In the genomic region with DNA sequence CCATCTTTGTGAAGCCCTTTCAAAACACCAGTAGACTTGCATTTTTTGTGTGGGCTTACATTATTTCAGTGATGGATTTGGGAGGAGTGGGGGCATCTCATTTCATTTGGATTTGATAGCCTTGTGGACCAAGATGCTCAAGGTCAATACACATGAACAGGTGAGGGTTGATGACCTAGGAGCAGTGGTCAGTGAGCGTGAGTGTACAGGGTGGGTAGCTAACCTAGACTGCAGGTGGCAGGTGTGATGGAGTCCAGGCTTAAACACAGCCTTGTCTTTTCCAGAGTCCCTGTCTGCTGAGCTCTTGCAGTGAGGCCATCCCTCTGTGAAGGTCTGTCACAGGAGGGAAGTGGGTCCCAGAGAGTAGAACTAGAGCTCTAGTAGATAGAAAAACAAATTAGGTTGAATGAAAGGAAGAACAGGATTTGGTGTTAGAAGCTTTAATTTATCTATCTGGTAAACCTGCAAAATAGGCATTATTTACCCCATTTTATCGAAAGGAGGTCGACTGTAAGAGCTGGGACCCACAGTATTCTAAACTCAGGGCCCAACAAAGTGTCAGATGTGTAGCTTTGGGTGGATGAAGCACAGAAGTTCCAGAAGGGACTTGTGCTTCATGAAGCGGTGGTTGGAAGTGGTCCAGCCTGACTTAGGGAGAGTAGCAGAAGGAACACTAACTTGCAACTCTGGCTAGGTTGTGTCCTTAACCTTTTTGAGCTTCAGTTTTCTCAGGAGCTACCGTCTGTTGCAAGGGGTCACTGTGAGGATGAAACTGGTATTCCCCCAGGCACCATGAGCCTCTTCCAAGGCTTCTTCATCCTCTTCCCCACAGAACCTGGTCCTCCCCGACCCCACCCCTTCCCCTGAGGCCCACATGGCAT, we compare ENCODE assay signal across 14 cellular contexts. TPM values are rescaled to one million over a fixed set of nuclear protein-coding genes. Genes with fewer than 3 reads are reported as not detected.
DNase-seq lines count a peak whose midpoint lies in the region; ATAC-seq and TF ChIP-seq lines count a peak whose summit lies in the region.
"Had no signal": no experiment of that assay in that cellular context is flagged by ENCODE, and none has a peak within 500 bp of the region (broad histone marks: within the 10 kb centered on the region; RNA-seq: fewer than 3 reads in every experiment).

No MANE protein-coding gene starts in this region.

- POLR2A ChIA-PET in CD8-positive, alpha-beta T cell (lab: Charles Lee): interaction anchor here (1.3 to 5.4 kb wide), 5 partner anchors 16 to 296 kb away, joined by 5 to 63 read pairs (median 6); a partner anchor contains a TSS
- POLR2A ChIA-PET in activated CD4-positive, alpha-beta memory T cell treated with anti-CD3 and anti-CD28 coated beads, Interleukin-2, amount 10 ng/mL, durations not matched to agents 7 days and 5 days (lab: Charles Lee): interaction anchor here (0.8 to 4.4 kb wide), 9 partner anchors 13 to 296 kb away, joined by 3 to 45 read pairs (median 3); a partner anchor contains a TSS

- H3K9me3 Mint-ChIP-seq in CD8-positive, alpha-beta T cell: no peaks in the 10 kb centered on the region
- H3K9me3 Mint-ChIP-seq in activated CD4-positive, alpha-beta memory T cell treated with anti-CD3 and anti-CD28 coated beads, Interleukin-2, amount 10 ng/mL, durations not matched to agents 7 days and 5 days: no peaks in the 10 kb centered on the region
- H3K9me3 Mint-ChIP-seq in immature natural killer cell: no peaks in the 10 kb centered on the region
- H3K9me3 Mint-ChIP-seq: neural progenitor cell had no signal

- no peak for TF ChIP-seq CTCF in CD8-positive, alpha-beta T cell (IDR thresholded peaks at IDR 0.05)

- H3K27ac ChIP-seq in BLaER1 treated with 17β-estradiol and CSF1 and Interleukin-3, amounts not matched to agents 10 nM and 100 nM: no peak overlapping the region; a peak in 1 of 22 replicates
- no peak overlapping the region for H3K27ac ChIP-seq in CD8-positive, alpha-beta T cell (ENCODE audit: low read depth, low read length)
- H3K27ac ChIP-seq in SJCRH30: no peak overlapping the region
- H3K27ac ChIP-seq: HL-60, left lung, neural progenitor cell had no signal

- peaks cover 20 to 39% (median 33%) of the 10 kb centered on the region in 10 experiments for H3K4me1 ChIP-seq in BLaER1 treated with 17β-estradiol and CSF1 and Interleukin-3, amounts not matched to agents 10 nM and 100 nM
- H3K4me1 ChIP-seq in CD8-positive, alpha-beta T cell (ENCODE audit: insufficient read depth, low read length): peaks cover 5% of the 10 kb centered on the region
- peaks cover 7% of the 10 kb centered on the region; the same call in 1 of the 2 replicates for H3K4me1 ChIP-seq in SJCRH30
- H3K4me1 ChIP-seq: neural progenitor cell had no signal

- peaks cover 42 to 67% (median 57%) of the 10 kb centered on the region in 11 experiments for H3K36me3 ChIP-seq in BLaER1 treated with 17β-estradiol and CSF1 and Interleukin-3, amounts not matched to agents 10 nM and 100 nM
- peaks cover 34% of the 10 kb centered on the region for H3K36me3 ChIP-seq in CD8-positive, alpha-beta T cell (ENCODE audit: insufficient read depth, low read length)
- peaks cover 25% of the 10 kb centered on the region for H3K36me3 ChIP-seq in SJCRH30

- no peak overlapping the region; a peak in 1 of 22 replicates for H3K9ac ChIP-seq in BLaER1 treated with 17β-estradiol and CSF1 and Interleukin-3, amounts not matched to agents 10 nM and 100 nM
- H3K9ac ChIP-seq: neural progenitor cell had no signal

- H3K27ac Mint-ChIP-seq in CD8-positive, alpha-beta T cell: peak overlapping the region; percentile 55
- peak overlapping the region; percentile 21 for H3K27ac Mint-ChIP-seq in activated CD4-positive, alpha-beta memory T cell treated with anti-CD3 and anti-CD28 coated beads, Interleukin-2, amount 10 ng/mL, durations not matched to agents 7 days and 5 days
- peak overlapping the region; percentile 46 to 83 (median 68) for H3K27ac Mint-ChIP-seq in immature natural killer cell
- H3K27ac Mint-ChIP-seq: neural progenitor cell had no signal

- peak overlapping the region in 7 of 11 experiments; percentile 9 to 53 (median 50); a peak in 9 of 22 replicates for H3K4me2 ChIP-seq in BLaER1 treated with 17β-estradiol and CSF1 and Interleukin-3, amounts not matched to agents 10 nM and 100 nM
- H3K4me2 ChIP-seq: neural progenitor cell had no signal

- CTCF ChIA-PET in CD8-positive, alpha-beta T cell (lab: Charles Lee): interaction anchor here (0.6 to 19.2 kb wide), 35 partner anchors 8 to 1032 kb away, joined by 3 to 725 read pairs (median 6); a partner anchor contains a TSS
- CTCF ChIA-PET in activated CD4-positive, alpha-beta memory T cell treated with anti-CD3 and anti-CD28 coated beads, Interleukin-2, amount 10 ng/mL, durations not matched to agents 7 days and 5 days (lab: Charles Lee): interaction anchor here (0.7 to 7.2 kb wide), 23 partner anchors 12 to 385 kb away, joined by 3 to 285 read pairs (median 9); a partner anchor contains a TSS

- peaks cover 7% of the 10 kb centered on the region for H3K4me1 Mint-ChIP-seq in CD8-positive, alpha-beta T cell (ENCODE audit: low read depth)
- peaks cover 3% of the 10 kb centered on the region for H3K4me1 Mint-ChIP-seq in activated CD4-positive, alpha-beta memory T cell treated with anti-CD3 and anti-CD28 coated beads, Interleukin-2, amount 10 ng/mL, durations not matched to agents 7 days and 5 days
- peaks cover 6 to 13% of the 10 kb centered on the region in 2 donors for H3K4me1 Mint-ChIP-seq in immature natural killer cell
- H3K4me1 Mint-ChIP-seq: neural progenitor cell had no signal

- intact Hi-C loops in CD8-positive, alpha-beta T cell (cut with DNase I, micrococcal nuclease): loop anchor here (1.0 to 5.0 kb wide), 5 partner anchors 24 to 298 kb away; a partner anchor contains a TSS

- H3K27me3 Mint-ChIP-seq in CD8-positive, alpha-beta T cell (ENCODE audit: low read depth): no peaks in the 10 kb centered on the region
- H3K27me3 Mint-ChIP-seq in activated CD4-positive, alpha-beta memory T cell treated with anti-CD3 and anti-CD28 coated beads, Interleukin-2, amount 10 ng/mL, durations not matched to agents 7 days and 5 days: no peaks in the 10 kb centered on the region
- H3K27me3 Mint-ChIP-seq in immature natural killer cell (ENCODE audit: low read depth in 3 of 3): peaks cover 0 to 2% (median 1%) of the 10 kb centered on the region in 3 donors

- no peaks in the 10 kb centered on the region for H3K9me3 ChIP-seq in BLaER1 treated with 17β-estradiol and CSF1 and Interleukin-3, amounts not matched to agents 10 nM and 100 nM (replicated peaks in 1 of 11)
- no peaks in the 10 kb centered on the region for H3K9me3 ChIP-seq in CD8-positive, alpha-beta T cell (ENCODE audit: low read length)
- no peaks in the 10 kb centered on the region for H3K9me3 ChIP-seq in SJCRH30 (replicated peaks)
- H3K9me3 ChIP-seq: left lung had no signal

- ATAC-seq in CD8-positive, alpha-beta T cell: no peak
- ATAC-seq in HG03175 (IDR thresholded peaks at IDR 0.05; ENCODE audit: unreplicated experiment): no peak
- no peak for ATAC-seq in GM18909 (IDR thresholded peaks at IDR 0.05; ENCODE audit: poor library complexity, unreplicated experiment)

- no peak for DNase-seq in CD8-positive, alpha-beta T cell
- DNase-seq in activated CD4-positive, alpha-beta memory T cell treated with anti-CD3 and anti-CD28 coated beads, Interleukin-2, amount 10 ng/mL, durations not matched to agents 7 days and 5 days: no peak
- no peak for DNase-seq in immature natural killer cell
- DNase-seq in T1000 (lab: John Stamatoyannopoulos, UW): no peak
- no peak for DNase-seq in SJCRH30
- DNase-seq: HCEC 1CT had no signal

- H3K36me3 Mint-ChIP-seq in CD8-positive, alpha-beta T cell: peaks cover 53% of the 10 kb centered on the region
- peaks cover 40% of the 10 kb centered on the region for H3K36me3 Mint-ChIP-seq in activated CD4-positive, alpha-beta memory T cell treated with anti-CD3 and anti-CD28 coated beads, Interleukin-2, amount 10 ng/mL, durations not matched to agents 7 days and 5 days (ENCODE audit: low read depth)
- peaks cover 0 to 20% (median 7%) of the 10 kb centered on the region in 3 donors for H3K36me3 Mint-ChIP-seq in immature natural killer cell

- peaks cover 0 to 82% (median 38%) of the 10 kb centered on the region in 11 experiments; a peak in 19 of 22 replicates for H4K20me1 ChIP-seq in BLaER1 treated with 17β-estradiol and CSF1 and Interleukin-3, amounts not matched to agents 10 nM and 100 nM

- no peak overlapping the region for H3K4me3 ChIP-seq in BLaER1 treated with 17β-estradiol and CSF1 and Interleukin-3, amounts not matched to agents 10 nM and 100 nM
- H3K4me3 ChIP-seq in CD8-positive, alpha-beta T cell (ENCODE audit: low read depth, low read length): no peak overlapping the region
- no peak overlapping the region for H3K4me3 ChIP-seq in SJCRH30
- H3K4me3 ChIP-seq: left lung, neural progenitor cell, skin epidermis had no signal

- H3K4me3 Mint-ChIP-seq in CD8-positive, alpha-beta T cell: no peak overlapping the region
- no peak overlapping the region for H3K4me3 Mint-ChIP-seq in activated CD4-positive, alpha-beta memory T cell treated with anti-CD3 and anti-CD28 coated beads, Interleukin-2, amount 10 ng/mL, durations not matched to agents 7 days and 5 days
- no peak overlapping the region for H3K4me3 Mint-ChIP-seq in immature natural killer cell
- H3K4me3 Mint-ChIP-seq: neural progenitor cell had no signal

- H3K27me3 ChIP-seq in BLaER1 treated with 17β-estradiol and CSF1 and Interleukin-3, amounts not matched to agents 10 nM and 100 nM: no peaks in the 10 kb centered on the region
- H3K27me3 ChIP-seq in CD8-positive, alpha-beta T cell (ENCODE audit: insufficient read depth, low read length): no peaks in the 10 kb centered on the region
- H3K27me3 ChIP-seq in SJCRH30: no peaks in the 10 kb centered on the region
- H3K27me3 ChIP-seq: left lung, neural progenitor cell had no signal

RNA-seq across cellular contexts. Expression of a gene that starts 18.2 kb away (rescaled TPM):
- 10 to 100 TPM in 1 of 2 experiments, 1 to 10 TPM in 1; 8.9 to 10.8 TPM for total RNA-seq in CD8-positive, alpha-beta T cell
- total RNA-seq in activated CD4-positive, alpha-beta memory T cell treated with anti-CD3 and anti-CD28 coated beads, Interleukin-2, amount 10 ng/mL, durations not matched to agents 7 days and 5 days: 1 to 10 TPM; 3.6 to 3.8 TPM
- 1 to 10 TPM in 1 of 3 donors, under 1 TPM in 1, not detected in 1; 0.34 to 1.3 TPM for polyA plus RNA-seq in immature natural killer cell
- total RNA-seq in SJCRH30 (2014; rRNA removed; shearing (Covaris generic)): 1.8 TPM in 2 replicates

RNA-seq across cellular contexts. Expression of a gene that starts 23.1 kb away (rescaled TPM):
- 100 to 1,000 TPM; 142 to 156 TPM for total RNA-seq in CD8-positive, alpha-beta T cell
- total RNA-seq in activated CD4-positive, alpha-beta memory T cell treated with anti-CD3 and anti-CD28 coated beads, Interleukin-2, amount 10 ng/mL, durations not matched to agents 7 days and 5 days: 100 to 1,000 TPM; 106 to 108 TPM
- 10 to 100 TPM in 1 of 3 donors, 1 to 10 TPM in 2; 7.7 to 13.1 (median 9.0) TPM for polyA plus RNA-seq in immature natural killer cell
- 41.6 and 49.8 TPM in 2 replicates for total RNA-seq in SJCRH30 (2014; rRNA removed; shearing (Covaris generic))

RNA-seq across cellular contexts. Expression of a gene that starts 28.9 kb away (rescaled TPM):
- total RNA-seq in CD8-positive, alpha-beta T cell: under 1 TPM; 0.31 to 0.43 TPM
- not detected for total RNA-seq in activated CD4-positive, alpha-beta memory T cell treated with anti-CD3 and anti-CD28 coated beads, Interleukin-2, amount 10 ng/mL, durations not matched to agents 7 days and 5 days
- polyA plus RNA-seq in immature natural killer cell: 1 to 10 TPM in 1 of 3 donors, not detected in 2; 1.7 TPM
- total RNA-seq in SJCRH30 (2014; rRNA removed; shearing (Covaris generic)): not detected in 2 replicates
- total RNA-seq: epithelial cell of proximal tubule had no signal

RNA-seq across cellular contexts. Expression of a gene that starts 50.5 kb away (rescaled TPM):
- under 1 TPM in 1 of 2 experiments, not detected in 1; 0.44 TPM for total RNA-seq in CD8-positive, alpha-beta T cell
- under 1 TPM; 0.23 to 0.38 TPM for total RNA-seq in activated CD4-positive, alpha-beta memory T cell treated with anti-CD3 and anti-CD28 coated beads, Interleukin-2, amount 10 ng/mL, durations not matched to agents 7 days and 5 days
- polyA plus RNA-seq in immature natural killer cell: under 1 TPM in 2 of 3 donors, not detected in 1; 0.06 to 0.07 TPM
- total RNA-seq in SJCRH30 (2014; rRNA removed; shearing (Covaris generic)): 115 and 120 TPM in 2 replicates
